17 cellular contexts compared by ENCODE assay signal in genomic region chr21:45347712-45348477, GRCh38. TPM values are rescaled to one million over a fixed set of nuclear protein-coding genes. Genes with fewer than 3 reads are reported as not detected.
A peak's percentile ranks its signal among the peaks of the same experiment; 100 is the strongest.
DNase-seq lines count a peak whose midpoint lies in the region; ATAC-seq and TF ChIP-seq lines count a peak whose summit lies in the region.
"Had no signal": no experiment of that assay in that cellular context is flagged by ENCODE, and none has a peak within 500 bp of the region (broad histone marks: within the 10 kb centered on the region; RNA-seq: fewer than 3 reads in every experiment).

No MANE protein-coding gene starts in this region.

- TF ChIP-seq CTCF in fibroblast of villous mesenchyme (IDR thresholded peaks at IDR 0.05; ENCODE audit: insufficient read depth, low read depth, low read length) (no peak), prostate gland (IDR thresholded peaks at IDR 0.05) (no peak), uterus (IDR thresholded peaks at IDR 0.05) (no peak)

- no peaks in the 10 kb centered on the region for H3K4me1 ChIP-seq in prostate gland (replicated peaks)
- peaks cover 4 to 15% of the 10 kb centered on the region in 2 donors for H3K4me1 ChIP-seq in uterus
- H3K4me1 ChIP-seq: Peyer's patch had no signal

- no peak for TF ChIP-seq POLR2A in prostate gland (IDR thresholded peaks at IDR 0.05)
- no peak for TF ChIP-seq POLR2A in uterus (IDR thresholded peaks at IDR 0.05)

- peak overlapping the region; percentile 57 to 75 for H3K27ac ChIP-seq in prostate gland
- peak overlapping the region; percentile 55 to 75 for H3K27ac ChIP-seq in uterus
- H3K27ac ChIP-seq: epithelial cell of prostate, hepatocyte, suprapubic skin had no signal

- H3K9me3 ChIP-seq in prostate gland (no peaks in the 10 kb centered on the region), uterus (no peaks in the 10 kb centered on the region)
- H3K9me3 ChIP-seq: Peyer's patch, suprapubic skin had no signal

- ATAC-seq in Right ventricle myocardium inferior: no peak
- ATAC-seq in GM18867 (IDR thresholded peaks at IDR 0.05; ENCODE audit: unreplicated experiment): no peak
- ATAC-seq: activated T-helper 17 cell treated with anti-CD3 and anti-CD28 coated beads, Interleukin-2, amount 50 U/mL, for 72 hours had no signal

- intact Hi-C loops in Right ventricle myocardium inferior (cut with DNase I): no loop called here
- intact Hi-C loops in cardiac septum (cut with DNase I): no loop called here
- intact Hi-C loops in prostate gland (cut with DNase I): no loop called here
- intact Hi-C loops in uterus (cut with DNase I; ENCODE audit: low total_unique reads): no loop called here

- H3K4me3 ChIP-seq in fibroblast of villous mesenchyme (ENCODE audit: low read depth, low read length): no peak overlapping the region
- H3K4me3 ChIP-seq in prostate gland: no peak overlapping the region
- no peak overlapping the region for H3K4me3 ChIP-seq in uterus
- H3K4me3 ChIP-seq: hepatocyte, Peyer's patch, suprapubic skin had no signal

- no peaks in the 10 kb centered on the region for H3K36me3 ChIP-seq in prostate gland
- H3K36me3 ChIP-seq in uterus: no peaks in the 10 kb centered on the region
- H3K36me3 ChIP-seq: Peyer's patch, suprapubic skin had no signal

- peak; percentile 71 for DNase-seq in Right ventricle myocardium inferior (ENCODE audit: missing footprints)
- DNase-seq in cardiac septum (ENCODE audit: low spot score): no peak
- DNase-seq in fibroblast of villous mesenchyme (ENCODE audit: low read depth): peak; percentile 34
- DNase-seq in prostate gland (ENCODE audit: low spot score): no peak
- DNase-seq in uterus: no peak
- no peak for DNase-seq in NCI-H1092 treated with DMSO at 0.1 percent for 48 hours (lab: John Stamatoyannopoulos, UW)
- no peak for DNase-seq in activated CD4-positive, CD25-positive, alpha-beta regulatory T cell (lab: John Stamatoyannopoulos, UW)
- DNase-seq: amniotic stem cell; CD4-positive, alpha-beta T cell; DMS79; NCI-H2081; Peyer's patch had no signal

- H3K27me3 ChIP-seq in prostate gland (replicated peaks; ENCODE audit: insufficient read depth): no peaks in the 10 kb centered on the region
- no peaks in the 10 kb centered on the region for H3K27me3 ChIP-seq in uterus
- H3K27me3 ChIP-seq: hepatocyte, Peyer's patch had no signal

- 54% methylated on average over 25 of the region's 25 CpGs for WGBS in prostate gland

RNA-seq across cellular contexts. Expression of gene COL18A1, which starts 57.1 kb away (rescaled TPM):
- total RNA-seq in Right ventricle myocardium inferior: 51.6 TPM
- total RNA-seq in cardiac septum: 77.0 TPM
- 33.7 and 45.1 TPM in 2 replicates for total RNA-seq in fibroblast of villous mesenchyme
- total RNA-seq in prostate gland: 100 to 1,000 TPM in 1 of 2 donors, 10 to 100 TPM in 1; 56.2 to 229 TPM
- total RNA-seq in uterus: 100 to 1,000 TPM in 3 of 4 donors, 10 to 100 TPM in 1; 73.0 to 223 (median 152) TPM

Comparison
In these comparisons a context has a peak if more than half of its experiments do, and no peak if none do; other contexts are left out.
1. DNase-seq: peak in Right ventricle myocardium inferior (single experiment) and fibroblast of villous mesenchyme (single experiment); none in cardiac septum (single experiment), prostate gland (single experiment), uterus (0 of 2), NCI-H1092 treated with DMSO at 0.1 percent for 48 hours (single experiment) and activated CD4-positive, CD25-positive, alpha-beta regulatory T cell (0 of 4).